10 cellular contexts compared by ENCODE assay signal in the genomic region with DNA sequence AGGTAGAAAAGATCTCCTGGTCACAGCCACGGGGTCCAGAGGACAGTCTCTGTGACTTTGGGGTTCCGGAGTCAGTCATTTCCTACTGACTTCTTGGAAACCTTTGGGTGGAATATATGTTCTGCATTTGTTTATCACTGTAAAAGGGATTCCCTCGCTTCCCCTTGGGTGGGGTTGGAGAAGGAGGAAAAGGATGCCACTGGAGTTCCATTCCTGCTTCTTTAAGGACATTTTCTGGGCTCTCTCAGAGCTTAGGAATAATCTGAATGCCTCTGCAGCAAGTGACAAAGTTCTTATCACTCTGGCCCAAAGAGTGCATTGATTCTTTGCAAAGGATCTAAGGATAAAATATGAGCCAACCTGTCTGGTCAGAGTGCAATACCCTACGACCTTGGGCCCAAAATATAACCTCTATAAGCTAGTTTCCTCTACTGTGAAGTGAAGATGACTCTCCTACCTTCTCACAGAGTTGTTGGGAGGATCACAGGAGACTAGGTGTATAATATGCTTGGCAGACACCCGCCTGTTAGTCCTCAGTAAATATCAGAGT. TPM values are rescaled to one million over a fixed set of nuclear protein-coding genes. Genes with fewer than 3 reads are reported as not detected.
DNase-seq lines count a peak whose midpoint lies in the region; ATAC-seq, FAIRE-seq and TF ChIP-seq lines count a peak whose summit lies in the region.
"Had no signal": no experiment of that assay in that cellular context is flagged by ENCODE, and none has a peak within 500 bp of the region (broad histone marks: within the 10 kb centered on the region; RNA-seq: fewer than 3 reads in every experiment).

No MANE protein-coding gene starts in this region.

- H3K36me3 ChIP-seq in astrocyte (ENCODE audit: insufficient read depth, low read length) (no peaks in the 10 kb centered on the region), muscle layer of duodenum (ENCODE audit: control insufficient read depth in 1 of 2, insufficient read depth in 2 of 2, low read length in 2 of 2) (no peaks in the 10 kb centered on the region), upper lobe of right lung (no peaks in the 10 kb centered on the region), PC-9 (ENCODE audit: low read depth) (no peaks in the 10 kb centered on the region)

- no peak for DNase-seq in activated naive CD4-positive, alpha-beta T cell treated with anti-CD3 and anti-CD28 coated beads, Interleukin-2, amount 10 ng/mL, durations not matched to agents 7 days and 5 days
- DNase-seq in activated naive CD4-positive, alpha-beta T cell (lab: John Stamatoyannopoulos, UW) = no peak
- DNase-seq in astrocyte (ENCODE audit: low read depth) (no peak), upper lobe of right lung (no peak), PC-9 (no peak)
- DNase-seq: NCI-H187 had no signal

- CTCF ChIA-PET in activated naive CD4-positive, alpha-beta T cell treated with anti-CD3 and anti-CD28 coated beads, Interleukin-2, amount 10 ng/mL, durations not matched to agents 7 days and 5 days (lab: Charles Lee) = interaction anchor here (0.9 to 7.9 kb wide), 5 partner anchors 14 to 81 kb away, joined by 3 to 92 read pairs (median 5); a partner anchor contains a TSS
- CTCF ChIA-PET in PC-9 (lab: Charles Lee) = no interaction called here

- POLR2A ChIA-PET in PC-9 (lab: Charles Lee; ENCODE audit: unreplicated experiment) = no interaction called here

- H3K27ac ChIP-seq in astrocyte (ENCODE audit: low read depth, low read length) (peak overlapping the region; percentile 30), muscle layer of duodenum (ENCODE audit: low read length) (peak overlapping the region; percentile 81), upper lobe of right lung (peak overlapping the region; percentile 79), PC-9 (no peak overlapping the region)

- H3K27me3 Mint-ChIP-seq in activated naive CD4-positive, alpha-beta T cell treated with anti-CD3 and anti-CD28 coated beads, Interleukin-2, amount 10 ng/mL, durations not matched to agents 7 days and 5 days = no peaks in the 10 kb centered on the region
- H3K27me3 Mint-ChIP-seq in astrocyte (ENCODE audit: low read depth, unreplicated experiment) = no peaks in the 10 kb centered on the region

- no peak for FAIRE-seq in astrocyte (lab: Jason Lieb, UNC)

- H3K4me1 Mint-ChIP-seq in activated naive CD4-positive, alpha-beta T cell treated with anti-CD3 and anti-CD28 coated beads, Interleukin-2, amount 10 ng/mL, durations not matched to agents 7 days and 5 days = peaks cover 100% of the 10 kb centered on the region
- peaks cover 19% of the 10 kb centered on the region for H3K4me1 Mint-ChIP-seq in astrocyte (ENCODE audit: low read depth, unreplicated experiment)

- no peaks in the 10 kb centered on the region for H3K9me2 ChIP-seq in PC-9 (ENCODE audit: insufficient read depth)

- peaks cover 72% of the 10 kb centered on the region for H3K36me3 Mint-ChIP-seq in activated naive CD4-positive, alpha-beta T cell treated with anti-CD3 and anti-CD28 coated beads, Interleukin-2, amount 10 ng/mL, durations not matched to agents 7 days and 5 days
- H3K36me3 Mint-ChIP-seq in astrocyte (ENCODE audit: low read depth, unreplicated experiment) = peaks cover 2% of the 10 kb centered on the region

- H3K4me2 ChIP-seq in astrocyte (ENCODE audit: low read length) (no peak overlapping the region), PC-9 (no peak overlapping the region)
- H3K4me2 ChIP-seq: GM23338 had no signal

- BruUV-seq in PC-9 (replicated peaks; lab: Mats Ljungman, UMichigan) = no TSS peak

- H4K20me1 ChIP-seq in astrocyte (ENCODE audit: insufficient read depth, low read length) = no peaks in the 10 kb centered on the region
- H4K20me1 ChIP-seq in PC-9 (ENCODE audit: insufficient read depth) = no peaks in the 10 kb centered on the region

- H3K9ac ChIP-seq in astrocyte (ENCODE audit: low read length) = no peak overlapping the region

- no peak overlapping the region for H3K4me3 ChIP-seq in astrocyte (ENCODE audit: insufficient read depth, low read depth, low read length)
- H3K4me3 ChIP-seq in muscle layer of duodenum (ENCODE audit: low read depth in 1 of 2, low read length in 2 of 2) = no peak overlapping the region
- no peak overlapping the region for H3K4me3 ChIP-seq in upper lobe of right lung
- H3K4me3 ChIP-seq in PC-9 = no peak overlapping the region
- H3K4me3 ChIP-seq: GM23338 had no signal

- no peaks in the 10 kb centered on the region for H3K27me3 ChIP-seq in astrocyte (ENCODE audit: insufficient read depth, low read length)
- no peaks in the 10 kb centered on the region for H3K27me3 ChIP-seq in muscle layer of duodenum (ENCODE audit: low read depth, low read length)
- no peaks in the 10 kb centered on the region for H3K27me3 ChIP-seq in upper lobe of right lung
- no peaks in the 10 kb centered on the region for H3K27me3 ChIP-seq in PC-9 (ENCODE audit: insufficient read depth, low read depth)

- H3K4me3 Mint-ChIP-seq in activated naive CD4-positive, alpha-beta T cell treated with anti-CD3 and anti-CD28 coated beads, Interleukin-2, amount 10 ng/mL, durations not matched to agents 7 days and 5 days = peak overlapping the region; percentile 62
- no peak overlapping the region for H3K4me3 Mint-ChIP-seq in astrocyte (ENCODE audit: unreplicated experiment)
- H3K4me3 Mint-ChIP-seq: GM23338 had no signal

- H3F3A ChIP-seq in PC-9 (ENCODE audit: insufficient read depth, low read depth) = no peaks in the 10 kb centered on the region; the same call in 1 of the 2 replicates

- H3K4me1 ChIP-seq in astrocyte (ENCODE audit: insufficient read depth, low read length) = peaks cover 16% of the 10 kb centered on the region
- peaks cover 24 to 26% of the 10 kb centered on the region in 2 donors for H3K4me1 ChIP-seq in muscle layer of duodenum (ENCODE audit: control insufficient read depth in 1 of 2, insufficient read depth in 2 of 2, low read length in 2 of 2)
- H3K4me1 ChIP-seq in upper lobe of right lung = peaks cover 92% of the 10 kb centered on the region
- H3K4me1 ChIP-seq in PC-9 (replicated peaks; ENCODE audit: insufficient read depth) = peaks cover 7% of the 10 kb centered on the region

- H3K9me3 Mint-ChIP-seq in activated naive CD4-positive, alpha-beta T cell treated with anti-CD3 and anti-CD28 coated beads, Interleukin-2, amount 10 ng/mL, durations not matched to agents 7 days and 5 days = no peaks in the 10 kb centered on the region
- no peaks in the 10 kb centered on the region for H3K9me3 Mint-ChIP-seq in astrocyte (ENCODE audit: unreplicated experiment)
- H3K9me3 Mint-ChIP-seq: GM23338 had no signal

- TF ChIP-seq CTCF in astrocyte (IDR thresholded peaks at IDR 0.05; ENCODE audit: insufficient read depth, low read depth, low read length) (no peak), upper lobe of right lung (IDR thresholded peaks at IDR 0.05) (no peak), PC-9 (conservative IDR thresholded peaks at IDR 0.05) (no peak)

- intact Hi-C loops in upper lobe of right lung (cut with DNase I) = no loop called here
- intact Hi-C loops in PC-9 (cut with micrococcal nuclease; ENCODE audit: unreplicated experiment) = no loop called here

- no peak overlapping the region for H2AFZ ChIP-seq in astrocyte (ENCODE audit: low read depth, low read length)
- no peak overlapping the region for H2AFZ ChIP-seq in PC-9
- H2AFZ ChIP-seq: GM23338 had no signal

- ATAC-seq in upper lobe of right lung (peak; percentile 2), GM21447 (IDR thresholded peaks at IDR 0.05; ENCODE audit: unreplicated experiment) (no peak), GM21576 (IDR thresholded peaks at IDR 0.05; ENCODE audit: unreplicated experiment) (no peak)
- ATAC-seq: GM23338 had no signal

- H3K79me2 ChIP-seq in astrocyte (ENCODE audit: insufficient read depth, low read length) = peaks cover 2% of the 10 kb centered on the region
- H3K79me2 ChIP-seq in PC-9 (ENCODE audit: low read depth) = no peaks in the 10 kb centered on the region

- H3K27ac Mint-ChIP-seq in activated naive CD4-positive, alpha-beta T cell treated with anti-CD3 and anti-CD28 coated beads, Interleukin-2, amount 10 ng/mL, durations not matched to agents 7 days and 5 days = peak overlapping the region; percentile 99
- H3K27ac Mint-ChIP-seq in astrocyte (ENCODE audit: unreplicated experiment) = peak overlapping the region; percentile 91

- H3K9me3 ChIP-seq in astrocyte (ENCODE audit: insufficient read depth, low read depth, low read length) = no peaks in the 10 kb centered on the region
- no peaks in the 10 kb centered on the region for H3K9me3 ChIP-seq in muscle layer of duodenum (ENCODE audit: control insufficient read depth in 1 of 2, low read length in 2 of 2)
- no peaks in the 10 kb centered on the region for H3K9me3 ChIP-seq in upper lobe of right lung
- H3K9me3 ChIP-seq in PC-9 (ENCODE audit: insufficient read depth, low read depth) = no peaks in the 10 kb centered on the region

RNA-seq across cellular contexts. Expression of a gene that starts 17.2 kb away (rescaled TPM):
- total RNA-seq in astrocyte (13.7 and 14.9 TPM in 2 replicates), upper lobe of right lung (37.5 TPM), PC-9 (2021) (44.6 and 49.2 TPM in 2 replicates)
